In the genomic region with DNA sequence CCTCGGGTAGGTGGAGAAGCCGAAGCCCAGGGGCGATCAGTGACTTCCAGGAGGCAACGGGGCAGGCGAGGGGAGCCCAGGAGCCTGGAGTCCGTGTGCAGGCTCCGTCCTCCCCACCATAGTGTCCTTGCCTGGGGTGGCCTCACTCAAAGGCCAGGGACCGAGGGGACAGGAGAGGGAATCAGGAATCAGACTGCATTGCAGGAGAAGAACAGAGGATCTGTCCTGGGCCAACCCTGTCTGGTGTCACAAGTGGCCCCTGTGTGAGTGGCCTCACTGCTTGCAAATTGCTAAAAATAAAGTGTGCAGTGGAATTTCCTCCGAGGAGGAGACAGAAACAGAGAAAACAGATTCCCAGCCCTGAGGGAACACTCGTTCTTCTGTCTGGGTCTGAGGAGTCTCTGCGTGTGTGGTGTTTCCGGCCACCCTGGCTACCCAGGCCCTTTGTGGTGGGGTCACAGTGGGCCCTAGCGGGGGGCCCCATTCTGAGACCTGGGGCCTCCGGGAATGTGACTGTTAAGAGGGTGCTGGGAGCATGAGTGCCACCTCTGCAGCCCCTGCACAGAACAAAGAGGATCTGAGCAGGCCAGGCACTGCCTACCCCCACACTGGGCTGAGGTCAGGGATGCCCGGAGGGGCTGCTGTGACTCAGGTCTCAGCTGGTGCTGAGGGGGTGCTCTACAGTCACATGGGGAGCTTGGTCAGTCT, we compare ENCODE assay signal across 8 cellular contexts. TPM values are rescaled to one million over a fixed set of nuclear protein-coding genes. Genes with fewer than 3 reads are reported as not detected.
A peak's percentile ranks its signal among the peaks of the same experiment; 100 is the strongest.
DNase-seq lines count a peak whose midpoint lies in the region; ATAC-seq and TF ChIP-seq lines count a peak whose summit lies in the region.

No MANE protein-coding gene starts in this region.

- no peak for TF ChIP-seq CTCF in GM12865 (IDR thresholded peaks at IDR 0.05; ENCODE audit: insufficient read depth, low read depth, low read length, missing control alignments)
- TF ChIP-seq CTCF in gastroesophageal sphincter (IDR thresholded peaks at IDR 0.05), result no peak
- TF ChIP-seq CTCF in gastrocnemius medialis (IDR thresholded peaks at IDR 0.05 in 4 of 5, conservative IDR thresholded peaks at IDR 0.05 in 1 of 5), result no peak
- no peak for TF ChIP-seq CTCF in colonic mucosa (IDR thresholded peaks at IDR 0.05)

- TF ChIP-seq EP300 in gastroesophageal sphincter (IDR thresholded peaks at IDR 0.05), result no peak

- H3K4me1 ChIP-seq in gastroesophageal sphincter (peaks cover 8 to 88% (median 31%) of the 10 kb centered on the region in 3 donors), gastrocnemius medialis (peaks cover 22 to 23% of the 10 kb centered on the region in 2 donors), colonic mucosa (no peaks in the 10 kb centered on the region)

- in situ Hi-C loops in gastrocnemius medialis (cut with MboI; ENCODE audit: low sequenced_read_pairs in 4 of 4), result no loop called here

- H3K9ac ChIP-seq in colonic mucosa (ENCODE audit: low read depth in 2 of 2, low read length in 2 of 2), result peak overlapping the region in 1 of 2 donors; percentile 33

- H3K27me3 ChIP-seq in gastroesophageal sphincter (no peaks in the 10 kb centered on the region), gastrocnemius medialis (no peaks in the 10 kb centered on the region), colonic mucosa (no peaks in the 10 kb centered on the region)

- DNase-seq in GM12865 (ENCODE audit: low read depth) (peak; percentile 21), gastrocnemius medialis (no peak), NCI-H2081 treated with DMSO at 0.1 percent for 48 hours (lab: John Stamatoyannopoulos, UW) (no peak), colonic mucosa (no peak)
- DNase-seq in activated CD8-positive, alpha-beta memory T cell treated with anti-CD3 and anti-CD28 coated beads, Interleukin-2, amount 50 U/mL, for 4 hours, result peak; percentile 33

- TF ChIP-seq POLR2A in gastroesophageal sphincter (IDR thresholded peaks at IDR 0.05) (no peak), gastrocnemius medialis (IDR thresholded peaks at IDR 0.05) (no peak)

- intact Hi-C loops in gastrocnemius medialis (cut with DNase I; ENCODE audit: low total_unique reads), result no loop called here
- intact Hi-C loops in colonic mucosa (cut with DNase I), result no loop called here

- H3K4me3 ChIP-seq in GM12865 (ENCODE audit: low read depth, low read length), result peak overlapping the region; percentile 13
- no peak overlapping the region for H3K4me3 ChIP-seq in gastroesophageal sphincter
- H3K4me3 ChIP-seq in gastrocnemius medialis, result no peak overlapping the region
- no peak overlapping the region for H3K4me3 ChIP-seq in colonic mucosa

- ATAC-seq in gastroesophageal sphincter (peak; percentile 35), gastrocnemius medialis (peak; percentile 24 to 38), HG03025 (IDR thresholded peaks at IDR 0.05; ENCODE audit: low FRiP score, unreplicated experiment) (no peak), HG02852 (IDR thresholded peaks at IDR 0.05; ENCODE audit: unreplicated experiment) (no peak)

- no peaks in the 10 kb centered on the region for H3K36me3 ChIP-seq in gastroesophageal sphincter
- H3K36me3 ChIP-seq in gastrocnemius medialis, result no peaks in the 10 kb centered on the region
- H3K36me3 ChIP-seq in colonic mucosa, result no peaks in the 10 kb centered on the region

- 27 to 29% methylated on average over 4 to 5 of the region's 15 CpGs for WGBS in gastroesophageal sphincter (ENCODE audit: low coverage in 1 of 2), 2 donors

- H3K9me3 ChIP-seq in gastroesophageal sphincter (no peaks in the 10 kb centered on the region), gastrocnemius medialis (no peaks in the 10 kb centered on the region), colonic mucosa (no peaks in the 10 kb centered on the region)

- peak overlapping the region; percentile 67 to 86 (median 80) for H3K27ac ChIP-seq in gastroesophageal sphincter
- H3K27ac ChIP-seq in gastrocnemius medialis, result peak overlapping the region; percentile 46 to 61 (median 56)
- H3K27ac ChIP-seq in colonic mucosa, result no peak overlapping the region

RNA-seq across cellular contexts. Expression of a gene that starts 7.5 kb away (rescaled TPM):
- total RNA-seq in gastroesophageal sphincter (10 to 100 TPM in 1 of 4 donors, 1 to 10 TPM in 3; 1.2 to 14.3 (median 7.1) TPM), gastrocnemius medialis (1 to 10 TPM in 1 of 4 donors, under 1 TPM in 3; 0.42 to 1.6 (median 0.77) TPM), colonic mucosa (1 to 10 TPM; 1.5 to 3.1 TPM)

RNA-seq across cellular contexts. Expression of a gene that starts 42.1 kb away (rescaled TPM):
- total RNA-seq in gastroesophageal sphincter (10 to 100 TPM; 27.0 to 82.5 (median 54.3) TPM), gastrocnemius medialis (10 to 100 TPM in 2 of 4 donors, 1 to 10 TPM in 2; 9.2 to 12.5 (median 10.8) TPM), colonic mucosa (10 to 100 TPM; 23.8 to 50.3 TPM)

Comparison
In these comparisons a context has a peak if more than half of its experiments do, and no peak if none do; other contexts are left out.
1. DNase-seq: peak in GM12865 (single experiment) and activated CD8-positive, alpha-beta memory T cell treated with anti-CD3 and anti-CD28 coated beads, Interleukin-2, amount 50 U/mL, for 4 hours (single experiment); none in gastrocnemius medialis (0 of 2), NCI-H2081 treated with DMSO at 0.1 percent for 48 hours (single experiment) and colonic mucosa (single experiment).
2. ATAC-seq: peak in gastroesophageal sphincter (single experiment) and gastrocnemius medialis (2 of 2); none in HG03025 (single experiment) and HG02852 (single experiment).